In the genomic region with DNA sequence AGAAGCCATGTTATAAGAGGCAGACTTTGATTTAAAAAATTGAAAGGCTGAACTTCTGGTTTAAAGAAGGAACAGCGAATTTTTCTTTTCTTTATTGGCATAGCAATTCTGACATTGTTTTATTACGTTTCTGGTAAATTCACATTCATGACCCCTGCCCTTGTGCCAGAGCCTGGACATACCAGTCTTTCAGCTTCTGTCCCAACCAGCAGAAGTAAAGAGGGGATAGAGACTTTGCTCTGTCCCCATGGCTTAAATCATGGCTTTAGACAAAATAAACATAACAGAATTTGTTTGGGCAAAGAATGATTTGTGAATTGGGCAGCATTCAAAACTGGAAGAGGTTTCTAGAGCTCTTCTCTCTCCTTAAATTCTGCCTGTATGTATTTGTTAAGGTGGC, we compare ENCODE assay signal across 15 cellular contexts. TPM values are rescaled to one million over a fixed set of nuclear protein-coding genes. Genes with fewer than 3 reads are reported as not detected.
DNase-seq lines count a peak whose midpoint lies in the region; ATAC-seq and TF ChIP-seq lines count a peak whose summit lies in the region.
"Had no signal": no experiment of that assay in that cellular context is flagged by ENCODE, and none has a peak within 500 bp of the region (broad histone marks: within the 10 kb centered on the region; RNA-seq: fewer than 3 reads in every experiment).

No MANE protein-coding gene starts in this region.

- H3K27me3 ChIP-seq in subcutaneous abdominal adipose tissue (ENCODE audit: control insufficient read depth in 5 of 5, insufficient read depth in 4 of 5, low read length in 5 of 5) (no peaks in the 10 kb centered on the region), ovary (no peaks in the 10 kb centered on the region)

- H3K36me3 Mint-ChIP-seq in T-helper 17 cell (ENCODE audit: low read depth), result peaks cover 7% of the 10 kb centered on the region

- H3K27me3 Mint-ChIP-seq in T-helper 17 cell, result no peaks in the 10 kb centered on the region
- H3K27me3 Mint-ChIP-seq: B cell; CD4-positive, alpha-beta T cell; IgD-negative memory B cell had no signal

- peaks cover 18% of the 10 kb centered on the region for H3K4me1 Mint-ChIP-seq in T-helper 17 cell

- no peak for ATAC-seq in T-helper 17 cell
- peak; percentile 96 for ATAC-seq in left lobe of liver
- ATAC-seq in GM21528 (IDR thresholded peaks at IDR 0.05; ENCODE audit: low FRiP score, unreplicated experiment), result no peak
- ATAC-seq: GM12878 had no signal

- TF ChIP-seq EP300 in ovary (IDR thresholded peaks at IDR 0.05), result no peak

- H3K4me3 Mint-ChIP-seq in T-helper 17 cell, result no peak overlapping the region
- H3K4me3 Mint-ChIP-seq: B cell; CD4-positive, alpha-beta T cell; IgD-negative memory B cell had no signal

- H3K27ac Mint-ChIP-seq in T-helper 17 cell, result peak overlapping the region; percentile 45
- H3K27ac Mint-ChIP-seq: B cell; CD4-positive, alpha-beta T cell; IgD-negative memory B cell had no signal

- TF ChIP-seq POLR2A in ovary (IDR thresholded peaks at IDR 0.05), result no peak

- WGBS in ovary, 3 donors, result 86 to 95% (median 88%) methylated on average over 2 of the region's 2 CpGs

- H3K4me1 ChIP-seq in subcutaneous abdominal adipose tissue (ENCODE audit: control insufficient read depth in 5 of 5, insufficient read depth in 5 of 5, low read length in 5 of 5) (peaks cover 0 to 22% (median 8%) of the 10 kb centered on the region in 5 donors), ovary (ENCODE audit: insufficient read depth) (no peaks in the 10 kb centered on the region)

- intact Hi-C loops in ovary (cut with DNase I), result no loop called here

- H3K27ac ChIP-seq in subcutaneous abdominal adipose tissue (ENCODE audit: low read depth, low read length), result peak overlapping the region; percentile 62
- H3K27ac ChIP-seq in ovary, result no peak overlapping the region
- H3K27ac ChIP-seq: HL-60 had no signal

- DNase-seq in HT-29 (ENCODE audit: low spot score) (peak; percentile 36), T-helper 17 cell (no peak), left lobe of liver (ENCODE audit: low spot score) (no peak), nucleus accumbens (lab: John Stamatoyannopoulos, UW) (no peak), ovary (no peak)
- DNase-seq: C1 segment of cervical spinal cord; CD4-positive, alpha-beta T cell; DMS79 had no signal

- H3K36me3 ChIP-seq in subcutaneous abdominal adipose tissue (ENCODE audit: control insufficient read depth in 5 of 5, insufficient read depth in 5 of 5, low read length in 5 of 5) (peaks cover 0 to 13% (median 11%) of the 10 kb centered on the region in 5 donors), ovary (no peaks in the 10 kb centered on the region)

- H3K4me3 ChIP-seq in subcutaneous abdominal adipose tissue (ENCODE audit: low read depth in 1 of 5, low read length in 5 of 5) (no peak overlapping the region), ovary (no peak overlapping the region)
- H3K4me3 ChIP-seq: GM12878, HAP-1 had no signal

- H3K9me3 ChIP-seq in T-helper 17 cell (ENCODE audit: control insufficient read depth, low read length, poor library complexity, severe bottlenecking), result no peaks in the 10 kb centered on the region
- H3K9me3 ChIP-seq in subcutaneous abdominal adipose tissue (ENCODE audit: control insufficient read depth in 5 of 5, low read length in 5 of 5), result no peaks in the 10 kb centered on the region
- no peaks in the 10 kb centered on the region for H3K9me3 ChIP-seq in ovary
- H3K9me3 ChIP-seq: HAP-1 had no signal

- H3K9ac ChIP-seq in subcutaneous abdominal adipose tissue (ENCODE audit: low read length in 5 of 5), result peak overlapping the region in 2 of 5 donors; percentile 26 to 38

- no peak for TF ChIP-seq CTCF in ovary (IDR thresholded peaks at IDR 0.05)

RNA-seq across cellular contexts. Expression of gene CAST, which starts 15.3 kb away (rescaled TPM):
- total RNA-seq in HT-29 (2014; rRNA removed; shearing (Covaris generic)), result 35.6 and 37.2 TPM in 2 replicates
- 100 to 1,000 TPM; 303 TPM for total RNA-seq in T-helper 17 cell
- 84.4 TPM for total RNA-seq in left lobe of liver
- 100 to 1,000 TPM; 119 to 218 (median 173) TPM for total RNA-seq in ovary
- polyA plus RNA-seq in ovary, result 100 to 1,000 TPM in 1 of 2 donors, 10 to 100 TPM in 1; 61.2 to 276 TPM
